In genomic region chr7:66075590-66076458, GRCh38 we compare ENCODE assay signal across 8 cellular contexts. TPM values are rescaled to one million over a fixed set of nuclear protein-coding genes. Genes with fewer than 3 reads are reported as not detected.
DNase-seq lines count a peak whose midpoint lies in the region; TF ChIP-seq lines count a peak whose summit lies in the region.

Gene ASL (plus strand): TSS chr7:66075819. CDS start chr7:66076082, 263 bp downstream.

- DNase-seq in GM04503 (ENCODE audit: low read depth) (peak; percentile 44), MV-4-11 (lab: John Stamatoyannopoulos, UW) (peak; percentile 85), SK-N-SH (peak; percentile 100), germinal center (ENCODE audit: low spot score) (peak; percentile 100), nucleus accumbens (lab: John Stamatoyannopoulos, UW) (peak; percentile 61 to 97 (median 89)), superior temporal gyrus (ENCODE audit: extremely low spot score) (peak; percentile 96)
- DNase-seq in activated naive CD4-positive, alpha-beta T cell treated with anti-CD3 and anti-CD28 coated beads, Interleukin-2, amount 50 U/mL, for 16 hours, result peak; percentile 91

- POLR2A ChIA-PET in HEK293 (lab: Yijun Ruan, JAX), result interaction anchor here (0.5 to 1.9 kb wide), 13 partner anchors 8 to 883 kb away, joined by 3 to 15 read pairs (median 4); partner anchors contain the start of genes CRCP and TPST1
- POLR2A ChIA-PET in SK-N-SH (lab: Yijun Ruan, JAX), result interaction anchor here (0.7 to 2.2 kb wide), 7 partner anchors 11 to 553 kb away, joined by 3 to 6 read pairs (median 3); partner anchors contain the start of genes CRCP and KCTD7

- H3K36me3 ChIP-seq in HEK293 (ENCODE audit: control insufficient read depth in 2 of 2, insufficient read depth in 1 of 2, low read length in 2 of 2), result no peaks in the 10 kb centered on the region
- H3K36me3 ChIP-seq in SK-N-SH (replicated peaks in 1 of 2; ENCODE audit: control insufficient read depth in 1 of 2, insufficient read depth in 2 of 2, low read length in 1 of 2), result peaks cover 0 to 3% of the 10 kb centered on the region in 2 experiments

- 0 out of 4 replicates have a peak, but pooled peaks of 1 of the 2 experiments have one; percentile 19 for TF ChIP-seq EP300 in SK-N-SH (IDR thresholded peaks at IDR 0.05; ENCODE audit: borderline replicate concordance in 1 of 2, low read depth in 1 of 2, low read length in 1 of 2)

- CTCF ChIA-PET in HEK293 (lab: Yijun Ruan, JAX) (no interaction called here), SK-N-SH (lab: Yijun Ruan, JAX) (interaction anchor here (0.9 to 2.0 kb wide), 8 partner anchors 10 to 45 kb away, joined by 3 to 5 read pairs (median 4); no protein-coding TSS in a partner anchor)

- H3K27ac ChIP-seq in HEK293 (ENCODE audit: extremely low read depth, low read depth, low read length), result no peak within 1 kb of the TSS; the same call in 1 of the 2 replicates
- H3K27ac ChIP-seq in SK-N-SH (ENCODE audit: low read depth in 2 of 2, low read length in 1 of 2), result peak within 1 kb of the TSS in 1 of 2 experiments; percentile 70; a peak in 2 of 4 replicates

- H2AFZ ChIP-seq in SK-N-SH (ENCODE audit: low read depth), result peak within 1 kb of the TSS; percentile 97

- under 1% methylated on average over 23 of the region's 67 CpGs for WGBS in SK-N-SH (ENCODE audit: low lambda C conversion rate)

- H4K20me1 ChIP-seq in SK-N-SH (ENCODE audit: insufficient read depth), result no peaks in the 10 kb centered on the region

- H3K4me2 ChIP-seq in SK-N-SH, result peak within 1 kb of the TSS; percentile 86

- H3F3A ChIP-seq in SK-N-SH (replicated peaks; ENCODE audit: insufficient read depth), result peaks cover 5% of the 10 kb centered on the region

- H3K9ac ChIP-seq in SK-N-SH, result peak within 1 kb of the TSS; percentile 70

- H3K9me2 ChIP-seq in SK-N-SH, result no peaks in the 10 kb centered on the region

- peaks cover 28% of the 10 kb centered on the region for H3K79me2 ChIP-seq in SK-N-SH (ENCODE audit: insufficient read depth)

- no peaks in the 10 kb centered on the region for H3K27me3 ChIP-seq in SK-N-SH (ENCODE audit: insufficient read depth)

- no peaks in the 10 kb centered on the region for H3K4me1 ChIP-seq in HEK293 (ENCODE audit: control insufficient read depth, insufficient read depth, low read length)
- H3K4me1 ChIP-seq in SK-N-SH (ENCODE audit: control insufficient read depth in 1 of 2, insufficient read depth in 2 of 2, low read depth in 1 of 2, low read length in 1 of 2), result peaks cover 4 to 19% of the 10 kb centered on the region in 2 experiments; a peak in 1 of 4 replicates

- H3K4me3 ChIP-seq in HEK293 (ENCODE audit: low read depth, low read length), result peak within 1 kb of the TSS; percentile 87
- peak within 1 kb of the TSS; percentile 66 to 95 for H3K4me3 ChIP-seq in SK-N-SH (ENCODE audit: low read depth in 2 of 2, low read length in 1 of 2)

- no peak for TF ChIP-seq RAD21 in SK-N-SH (IDR thresholded peaks at IDR 0.05; ENCODE audit: low read length)

- no peaks in the 10 kb centered on the region for H3K9me3 ChIP-seq in HEK293 (ENCODE audit: control insufficient read depth, insufficient read depth, low read depth, low read length)
- H3K9me3 ChIP-seq in SK-N-SH, result no peaks in the 10 kb centered on the region

- TF ChIP-seq CTCF in HEK293 (tag by site-specific recombination; IDR thresholded peaks at IDR 0.05) (peak; percentile 44; the same call in 1 of the 2 replicates), SK-N-SH (IDR thresholded peaks at IDR 0.05) (peak; percentile 20)

TF ChIP-seq in HEK293, 187 proteins besides CTCF, POLR2A, EP300 and RAD21 (continues in another document):
- TF ChIP-seq ZNF416 (tag by site-specific recombination; IDR thresholded peaks at IDR 0.05), result no peak
- TF ChIP-seq PATZ1 (tag by site-specific recombination; IDR thresholded peaks at IDR 0.05), result peak; percentile 70
- TF ChIP-seq ZNF660 (tag by site-specific recombination; IDR thresholded peaks at IDR 0.05), result 0 out of 2 replicates have a peak, but pooled peaks have one; percentile 2
- TF ChIP-seq ZNF76 (tag by site-specific recombination; IDR thresholded peaks at IDR 0.05; ENCODE audit: borderline replicate concordance, low read depth), result peak; percentile 15; the same call in 1 of the 2 replicates
- TF ChIP-seq ZNF600 (tag by site-specific recombination; IDR thresholded peaks at IDR 0.05), result peak; percentile 31; the same call in 1 of the 2 replicates
- no peak for TF ChIP-seq ZNF114 (tag by site-specific recombination; IDR thresholded peaks at IDR 0.05)
- TF ChIP-seq ZNF692 (tag by site-specific recombination; IDR thresholded peaks at IDR 0.05), result peak; percentile 53; the same call in 1 of the 2 replicates
- TF ChIP-seq ZNF792 (tag by site-specific recombination; IDR thresholded peaks at IDR 0.05), result no peak
- TF ChIP-seq KLF10 (tag by site-specific recombination; IDR thresholded peaks at IDR 0.05), result peak; percentile 100
- no peak for TF ChIP-seq REPIN1 (tag by site-specific recombination; IDR thresholded peaks at IDR 0.05; ENCODE audit: low read depth)

TF ChIP-seq in SK-N-SH, 30 proteins besides CTCF, POLR2A, EP300 and RAD21 (continues in another document):
- TF ChIP-seq SIN3A (IDR thresholded peaks at IDR 0.05; ENCODE audit: borderline replicate concordance, low read depth, low read length) (peak; percentile 92; the same call in 1 of the 2 replicates), MAX (IDR thresholded peaks at IDR 0.05; ENCODE audit: low read depth) (peak; percentile 94), SMC3 (IDR thresholded peaks at IDR 0.05; ENCODE audit: low read depth, low read length) (no peak), FOXM1 (IDR thresholded peaks at IDR 0.05; ENCODE audit: low read depth) (no peak), ZBTB33 (IDR thresholded peaks at IDR 0.05; ENCODE audit: borderline replicate concordance, low read depth) (no peak), CHD2 (IDR thresholded peaks at IDR 0.05; ENCODE audit: low read length, partially characterized antibody) (peak; percentile 60), REST (IDR thresholded peaks at IDR 0.05; ENCODE audit: low read depth, low read length) (no peak), TCF12 (IDR thresholded peaks at IDR 0.05) (no peak), EZH2phosphoT487 (IDR thresholded peaks at IDR 0.05; ENCODE audit: borderline replicate concordance, low read depth) (no peak), NFIC (IDR thresholded peaks at IDR 0.05; ENCODE audit: borderline replicate concordance) (no peak), YY1 (IDR thresholded peaks at IDR 0.05; ENCODE audit: low read depth) (peak; percentile 60; the same call in 1 of the 2 replicates), NRF1 (IDR thresholded peaks at IDR 0.05; ENCODE audit: low read depth, low read length) (no peak), POLR2AphosphoS5 (IDR thresholded peaks at IDR 0.05; ENCODE audit: low read depth, low read length) (peak; percentile 88), RXRA (IDR thresholded peaks at IDR 0.05; ENCODE audit: borderline replicate concordance, low read depth) (no peak)

RNA-seq across cellular contexts. Expression of gene ASL, which starts in this region (rescaled TPM):
- polyA plus RNA-seq in SK-N-SH (2012; rRNA removed), result 138 and 141 TPM in 2 replicates
- 54.1 and 76.3 TPM in 2 replicates for polyA plus RNA-seq in SK-N-SH (2012; cell fraction: cytosol; rRNA removed)
- polyA plus RNA-seq in SK-N-SH (2012; cell fraction: nucleus; rRNA removed), result 426 and 428 TPM in 2 replicates

Comparison
In these comparisons a context has a peak if more than half of its experiments do, and no peak if none do; other contexts are left out.
1. DNase-seq: peak in every context shown above with its lines; median percentile 100 in SK-N-SH; 100 in germinal center; 96 in superior temporal gyrus; 91 in activated naive CD4-positive, alpha-beta T cell treated with anti-CD3 and anti-CD28 coated beads, Interleukin-2, amount 50 U/mL, for 16 hours; 89 in nucleus accumbens; 85 in MV-4-11; 44 in GM04503.